18 cellular contexts compared by ENCODE assay signal in the genomic region with DNA sequence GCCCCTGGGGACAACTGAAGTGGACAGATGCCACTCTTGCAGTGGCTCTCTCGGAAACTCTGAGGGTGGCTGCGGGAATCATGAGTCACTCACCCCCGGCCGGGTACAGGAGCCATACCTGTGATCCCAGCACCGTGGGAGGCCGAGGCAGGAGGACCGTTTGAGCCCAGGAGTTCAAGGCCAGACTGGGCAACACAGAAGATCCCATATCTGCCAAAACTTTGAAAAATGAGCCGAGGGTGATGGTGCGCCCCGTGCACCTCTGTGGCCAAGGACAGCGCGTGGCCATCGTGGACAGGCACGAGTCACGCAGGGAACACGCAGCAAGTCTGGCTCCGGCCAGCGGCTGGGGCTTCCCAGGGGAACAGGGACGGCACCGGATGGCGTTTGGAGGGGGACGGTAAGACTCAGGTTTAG. TPM values are rescaled to one million over a fixed set of nuclear protein-coding genes. Genes with fewer than 3 reads are reported as not detected.
DNase-seq lines count a peak whose midpoint lies in the region; ATAC-seq, FAIRE-seq and TF ChIP-seq lines count a peak whose summit lies in the region.
"Had no signal": no experiment of that assay in that cellular context is flagged by ENCODE, and none has a peak within 500 bp of the region (broad histone marks: within the 10 kb centered on the region; RNA-seq: fewer than 3 reads in every experiment).

No MANE protein-coding gene starts in this region.

- peaks cover 0 to 75% (median 31%) of the 10 kb centered on the region in 11 experiments; a peak in 16 of 22 replicates for H4K20me1 ChIP-seq in BLaER1 treated with 17β-estradiol and CSF1 and Interleukin-3, amounts not matched to agents 10 nM and 100 nM
- peaks cover 1 to 16% of the 10 kb centered on the region in 2 experiments for H4K20me1 ChIP-seq in H1 (replicated peaks in 1 of 2; ENCODE audit: control insufficient read depth in 1 of 2, insufficient read depth in 2 of 2, low read length in 2 of 2)

- H2BK12ac ChIP-seq in H1 (ENCODE audit: low read depth, low read length) = no peak overlapping the region
- no peak overlapping the region for H2BK12ac ChIP-seq in neuronal stem cell (ENCODE audit: low read length)

- no peak for TF ChIP-seq POLR2A in H1 (IDR thresholded peaks at IDR 0.05; ENCODE audit: control extremely low read depth in 1 of 2, low read depth in 2 of 2, low read length in 2 of 2)

- CTCF ChIA-PET in H1 (lab: Charles Lee; ENCODE audit: partially characterized antibody) = interaction anchor here (0.9 to 2.1 kb wide), 5 partner anchors 24 to 91 kb away, joined by 3 to 6 read pairs (median 5); no protein-coding TSS in a partner anchor

- POLR2A ChIA-PET in H1 (lab: Charles Lee; ENCODE audit: partially characterized antibody) = no interaction called here

- no peaks in the 10 kb centered on the region for H3K27me3 ChIP-seq in BLaER1 treated with 17β-estradiol and CSF1 and Interleukin-3, amounts not matched to agents 10 nM and 100 nM
- H3K27me3 ChIP-seq in H1 (replicated peaks in 1 of 4; ENCODE audit: control insufficient read depth in 3 of 4, extremely low read depth in 1 of 4, insufficient read depth in 3 of 4, low read length in 3 of 4) = no peaks in the 10 kb centered on the region
- H3K27me3 ChIP-seq in neuronal stem cell (ENCODE audit: control insufficient read depth in 3 of 3, insufficient read depth in 3 of 3, low read depth in 1 of 3, low read length in 3 of 3) = no peaks in the 10 kb centered on the region
- no peaks in the 10 kb centered on the region for H3K27me3 ChIP-seq in colonic mucosa

- no peaks in the 10 kb centered on the region for H3K9me3 Mint-ChIP-seq in activated naive CD8-positive, alpha-beta T cell treated with anti-CD3 and anti-CD28 coated beads for 36 hours
- no peaks in the 10 kb centered on the region for H3K9me3 Mint-ChIP-seq in activated naive CD8-positive, alpha-beta T cell treated with anti-CD3 and anti-CD28 coated beads, Interleukin-2, amount 50 U/mL, for 24 hours

- H3K9me3 ChIP-seq in BLaER1 treated with 17β-estradiol and CSF1 and Interleukin-3, amounts not matched to agents 10 nM and 100 nM (replicated peaks in 1 of 11) = no peaks in the 10 kb centered on the region
- H3K9me3 ChIP-seq in H1 (ENCODE audit: insufficient read depth in 2 of 2, low read depth in 1 of 2, low read length in 1 of 2) (no peaks in the 10 kb centered on the region), neuronal stem cell (replicated peaks in 1 of 2; ENCODE audit: control insufficient read depth in 2 of 2, insufficient read depth in 1 of 2, low read depth in 1 of 2, low read length in 2 of 2) (no peaks in the 10 kb centered on the region), colonic mucosa (no peaks in the 10 kb centered on the region)
- H3K9me3 ChIP-seq: HAP-1 had no signal

- H3K79me1 ChIP-seq in H1 (ENCODE audit: low read depth, low read length) (0 out of 2 replicates have a peak, but pooled peaks cover 4% of the 10 kb centered on the region), neuronal stem cell (ENCODE audit: low read depth, low read length) (peaks cover 11% of the 10 kb centered on the region)

- intact Hi-C loops in colonic mucosa (cut with DNase I) = no loop called here

- TF ChIP-seq EP300 in H1 (IDR thresholded peaks at IDR 0.05; ENCODE audit: borderline replicate concordance in 1 of 2, low read depth in 2 of 2, low read length in 2 of 2) = no peak

- H3K36me3 ChIP-seq in BLaER1 treated with 17β-estradiol and CSF1 and Interleukin-3, amounts not matched to agents 10 nM and 100 nM = peaks cover 0 to 15% (median 0%) of the 10 kb centered on the region in 11 experiments; a peak in 8 of 22 replicates
- no peaks in the 10 kb centered on the region; a peak in 1 of 8 replicates for H3K36me3 ChIP-seq in H1 (ENCODE audit: control insufficient read depth in 2 of 4, insufficient read depth in 4 of 4, low read length in 3 of 4)
- no peaks in the 10 kb centered on the region for H3K36me3 ChIP-seq in neuronal stem cell (replicated peaks in 1 of 2; ENCODE audit: control insufficient read depth in 2 of 2, insufficient read depth in 2 of 2, low read length in 2 of 2)
- no peaks in the 10 kb centered on the region for H3K36me3 ChIP-seq in colonic mucosa
- H3K36me3 ChIP-seq: HAP-1 had no signal

- WGBS in H1 (ENCODE audit: extremely low coverage in 1 of 2, insufficient coverage in 1 of 2, insufficient read length in 1 of 2, insufficient replicate concordance in 2 of 2, low coverage in 1 of 2, low lambda C conversion rate in 2 of 2, missing lambda C conversion rate in 1 of 2), 2 experiments = 89% methylated on average over 18 of the region's 22 CpGs; no CpG with 5 or more reads in 1 of the 2 experiments
- no CpG with 5 or more reads among the region's 22 CpGs for WGBS in neuronal stem cell (ENCODE audit: extremely low coverage in 2 of 2, insufficient read length in 2 of 2, insufficient replicate concordance in 1 of 2), 2 donors

- TF ChIP-seq CTCF in H1 (IDR thresholded peaks at IDR 0.05; ENCODE audit: control extremely low read depth in 1 of 3, insufficient read depth in 1 of 3, low read depth in 1 of 3, low read length in 3 of 3) = no peak
- TF ChIP-seq CTCF in colonic mucosa (IDR thresholded peaks at IDR 0.05) = no peak

- no peaks in the 10 kb centered on the region for H3K36me3 Mint-ChIP-seq in activated naive CD8-positive, alpha-beta T cell treated with anti-CD3 and anti-CD28 coated beads for 36 hours
- no peaks in the 10 kb centered on the region for H3K36me3 Mint-ChIP-seq in activated naive CD8-positive, alpha-beta T cell treated with anti-CD3 and anti-CD28 coated beads, Interleukin-2, amount 50 U/mL, for 24 hours (ENCODE audit: low read depth)

- H4K8ac ChIP-seq in H1 (ENCODE audit: extremely low read depth, insufficient read depth, low read length) (peak overlapping the region; percentile 68; the same call in 1 of the 2 replicates), neuronal stem cell (ENCODE audit: low read depth, low read length) (no peak overlapping the region)

- H3K9ac ChIP-seq in BLaER1 treated with 17β-estradiol and CSF1 and Interleukin-3, amounts not matched to agents 10 nM and 100 nM = peak overlapping the region in 6 of 11 experiments; percentile 5 to 64 (median 36); a peak in 6 of 22 replicates
- H3K9ac ChIP-seq in H1 (replicated peaks in 1 of 4; ENCODE audit: extremely low read depth in 1 of 4, low read depth in 3 of 4, low read length in 3 of 4) (no peak overlapping the region), neuronal stem cell (ENCODE audit: low read depth, low read length, poor library complexity) (no peak overlapping the region), colonic mucosa (ENCODE audit: low read depth in 2 of 2, low read length in 2 of 2) (no peak overlapping the region)

- ATAC-seq in activated naive CD8-positive, alpha-beta T cell treated with anti-CD3 and anti-CD28 coated beads, Interleukin-2, amount 50 U/mL, for 24 hours = no peak
- ATAC-seq in HG02642 (IDR thresholded peaks at IDR 0.05; ENCODE audit: poor library complexity, unreplicated experiment) = no peak

- H2AFZ ChIP-seq in H1 (ENCODE audit: low read length) (no peak overlapping the region), neuronal stem cell (ENCODE audit: low read length) (no peak overlapping the region)

- no peak overlapping the region for H2BK20ac ChIP-seq in H1 (ENCODE audit: low read length)

- H3K27ac ChIP-seq in BLaER1 treated with 17β-estradiol and CSF1 and Interleukin-3, amounts not matched to agents 10 nM and 100 nM = 0 out of 22 replicates have a peak overlapping the region, but pooled peaks of 1 of the 11 experiments have one; percentile 0
- H3K27ac ChIP-seq in H1 (ENCODE audit: low read depth, low read length) (no peak overlapping the region), neuronal stem cell (replicated peaks; ENCODE audit: low read length) (no peak overlapping the region), colonic mucosa (no peak overlapping the region)

- H4K91ac ChIP-seq in H1 (replicated peaks; ENCODE audit: insufficient read length, low read length) = no peak overlapping the region
- H4K91ac ChIP-seq in neuronal stem cell (ENCODE audit: low read depth, low read length, poor library complexity) = no peak overlapping the region

- no peak for TF ChIP-seq RAD21 in H1 (IDR thresholded peaks at IDR 0.05 in 1 of 2, conservative IDR thresholded peaks at IDR 0.05 in 1 of 2; ENCODE audit: low read depth in 2 of 2, low read length in 2 of 2)

- no peak overlapping the region for H3K56ac ChIP-seq in H1 (replicated peaks; ENCODE audit: insufficient read length, low read depth, low read length)

- DNase-seq in activated naive CD8-positive, alpha-beta T cell treated with anti-CD3 and anti-CD28 coated beads for 36 hours = no peak
- no peak for DNase-seq in activated naive CD8-positive, alpha-beta T cell treated with anti-CD3 and anti-CD28 coated beads, Interleukin-2, amount 50 U/mL, for 24 hours
- no peak for DNase-seq in H1 (ENCODE audit: low read depth in 1 of 2, low spot score in 2 of 2)
- DNase-seq in neuronal stem cell (ENCODE audit: low spot score) = no peak
- DNase-seq in NCI-H345 (lab: John Stamatoyannopoulos, UW) = no peak
- no peak for DNase-seq in colonic mucosa
- DNase-seq: DMS79, MV-4-11, NCI-H1417 treated with DMSO at 0.1 percent for 48 hours, NCI-H2029, NCI-H2171 treated with DMSO at 0.1 percent for 48 hours, NCI-H748 treated with DMSO at 0.1 percent for 48 hours, RPMI8226 had no signal

- H3K23ac ChIP-seq in H1 (ENCODE audit: insufficient read length) (no peak overlapping the region), neuronal stem cell (ENCODE audit: low read depth, low read length, poor library complexity) (no peak overlapping the region)

- peaks cover 23 to 98% (median 78%) of the 10 kb centered on the region in 10 experiments for H3K4me1 ChIP-seq in BLaER1 treated with 17β-estradiol and CSF1 and Interleukin-3, amounts not matched to agents 10 nM and 100 nM
- H3K4me1 ChIP-seq in H1 (replicated peaks in 1 of 4; ENCODE audit: control insufficient read depth in 3 of 4, insufficient read depth in 4 of 4, low read length in 3 of 4) = peaks cover 0 to 19% (median 11%) of the 10 kb centered on the region in 4 experiments; a peak in 5 of 7 replicates
- H3K4me1 ChIP-seq in neuronal stem cell (ENCODE audit: control insufficient read depth in 2 of 2, insufficient read depth in 1 of 2, low read depth in 1 of 2, low read length in 2 of 2) = peaks cover 3 to 14% of the 10 kb centered on the region in 2 donors
- H3K4me1 ChIP-seq in colonic mucosa = peaks cover 16% of the 10 kb centered on the region
- H3K4me1 ChIP-seq: HAP-1 had no signal

- H2BK5ac ChIP-seq in H1 (ENCODE audit: low read depth, low read length) = no peak overlapping the region
- no peak overlapping the region for H2BK5ac ChIP-seq in neuronal stem cell (ENCODE audit: low read length)

- H2BK15ac ChIP-seq in H1 (ENCODE audit: low read length) (no peak overlapping the region), neuronal stem cell (ENCODE audit: low read length) (no peak overlapping the region)

- peaks cover 5% of the 10 kb centered on the region; the same call in 1 of the 2 replicates for H3K23me2 ChIP-seq in H1 (ENCODE audit: low read depth, low read length)

- H3K4ac ChIP-seq in H1 (replicated peaks; ENCODE audit: insufficient read length, low read depth, low read length) = no peak overlapping the region
- no peak overlapping the region for H3K4ac ChIP-seq in neuronal stem cell (ENCODE audit: low read length)

- no peaks in the 10 kb centered on the region for H3K79me2 ChIP-seq in H1 (ENCODE audit: control insufficient read depth in 1 of 2, insufficient read depth in 2 of 2, low read length in 2 of 2)

- H4K5ac ChIP-seq in H1 (ENCODE audit: insufficient read length, low read depth, low read length) = no peak overlapping the region

- H2BK120ac ChIP-seq in H1 (replicated peaks; ENCODE audit: low read depth, low read length) (no peak overlapping the region), neuronal stem cell (ENCODE audit: low read depth, low read length) (no peak overlapping the region)

- H3K14ac ChIP-seq in H1 (ENCODE audit: insufficient read length) (no peak overlapping the region), neuronal stem cell (ENCODE audit: low read length) (peak overlapping the region; percentile 2)

- peak overlapping the region; percentile 23 for H3K27ac Mint-ChIP-seq in activated naive CD8-positive, alpha-beta T cell treated with anti-CD3 and anti-CD28 coated beads for 36 hours
- no peak overlapping the region for H3K27ac Mint-ChIP-seq in activated naive CD8-positive, alpha-beta T cell treated with anti-CD3 and anti-CD28 coated beads, Interleukin-2, amount 50 U/mL, for 24 hours

- H3K27me3 Mint-ChIP-seq in activated naive CD8-positive, alpha-beta T cell treated with anti-CD3 and anti-CD28 coated beads for 36 hours = no peaks in the 10 kb centered on the region
- H3K27me3 Mint-ChIP-seq in activated naive CD8-positive, alpha-beta T cell treated with anti-CD3 and anti-CD28 coated beads, Interleukin-2, amount 50 U/mL, for 24 hours = no peaks in the 10 kb centered on the region

- no peak for FAIRE-seq in H1 (lab: Jason Lieb, UNC)
- FAIRE-seq: A204.1, HTR-8/SVneo had no signal

- no peaks in the 10 kb centered on the region for H3K4me1 Mint-ChIP-seq in activated naive CD8-positive, alpha-beta T cell treated with anti-CD3 and anti-CD28 coated beads for 36 hours
- H3K4me1 Mint-ChIP-seq in activated naive CD8-positive, alpha-beta T cell treated with anti-CD3 and anti-CD28 coated beads, Interleukin-2, amount 50 U/mL, for 24 hours = no peaks in the 10 kb centered on the region

- H3K18ac ChIP-seq in H1 (ENCODE audit: extremely low read depth, low read length) = no peak overlapping the region
- no peak overlapping the region for H3K18ac ChIP-seq in neuronal stem cell (ENCODE audit: low read length)

- H2AK5ac ChIP-seq in H1 (ENCODE audit: low read depth, low read length) = no peak overlapping the region
- no peak overlapping the region for H2AK5ac ChIP-seq in neuronal stem cell (ENCODE audit: low read depth, low read length)

- H3K4me3 ChIP-seq in BLaER1 treated with 17β-estradiol and CSF1 and Interleukin-3, amounts not matched to agents 10 nM and 100 nM = no peak overlapping the region
- H3K4me3 ChIP-seq in H1 (ENCODE audit: extremely low read depth in 1 of 4, insufficient read depth in 2 of 4, low read depth in 3 of 4, low read length in 4 of 4) (no peak overlapping the region), neuronal stem cell (ENCODE audit: low read length in 2 of 2) (no peak overlapping the region), colonic mucosa (no peak overlapping the region)
- H3K4me3 ChIP-seq: HAP-1 had no signal

- peak overlapping the region; percentile 5 for H3K4me3 Mint-ChIP-seq in activated naive CD8-positive, alpha-beta T cell treated with anti-CD3 and anti-CD28 coated beads for 36 hours
- H3K4me3 Mint-ChIP-seq in activated naive CD8-positive, alpha-beta T cell treated with anti-CD3 and anti-CD28 coated beads, Interleukin-2, amount 50 U/mL, for 24 hours = no peak overlapping the region

- H3K4me2 ChIP-seq in BLaER1 treated with 17β-estradiol and CSF1 and Interleukin-3, amounts not matched to agents 10 nM and 100 nM = peak overlapping the region in 7 of 11 experiments; percentile 74 to 90 (median 87); a peak in 7 of 22 replicates
- H3K4me2 ChIP-seq in H1 (ENCODE audit: insufficient read depth in 1 of 2, low read depth in 2 of 2, low read length in 2 of 2) (no peak overlapping the region), neuronal stem cell (ENCODE audit: insufficient read depth, low read length, poor library complexity, severe bottlenecking) (no peak overlapping the region)

RNA-seq across cellular contexts. Expression of a gene that starts 41.3 kb away (rescaled TPM):
- 10 to 100 TPM; 84.3 to 86.8 TPM for total RNA-seq in activated naive CD8-positive, alpha-beta T cell treated with anti-CD3 and anti-CD28 coated beads for 36 hours
- total RNA-seq in H1 (2021; fragmentation: NEBNext Ultra II Directional; extraction: Animal tissue kit (Norgen Biotek cat#: 25700)) = 70.3 and 73.2 TPM in 2 replicates
- polyA plus RNA-seq in H1 (2011; rRNA removed) = 12.1 and 19.2 TPM in 2 replicates
- polyA plus RNA-seq in H1 (2011; cell fraction: cytosol; rRNA removed) = 17.0 TPM
- 42.7 TPM for polyA plus RNA-seq in H1 (2011; cell fraction: nucleus; rRNA removed)
- polyA plus RNA-seq in H1 (2012, experiment 1 of 2) = 44.2 to 48.4 TPM (median 46.4 TPM) in 4 replicates
- polyA plus RNA-seq in H1 (2012, experiment 2 of 2) = 35.2 TPM
- 47.2 TPM for polyA plus RNA-seq in H1 (2013, experiment 1 of 2)
- polyA plus RNA-seq in H1 (2013, experiment 2 of 2) = 44.5 TPM
- polyA minus RNA-seq in H1 (2011; rRNA and poly(A)+ RNA removed) = 6.4 and 11.1 TPM in 2 replicates
- polyA minus RNA-seq in H1 (2011; cell fraction: cytosol; rRNA and poly(A)+ RNA removed) = 19.7 TPM
- 18.5 TPM for polyA minus RNA-seq in H1 (2011; cell fraction: nucleus; rRNA and poly(A)+ RNA removed)
- 48.7 TPM for polyA plus RNA-seq in neuronal stem cell (2013, experiment 1 of 2)
- 49.9 TPM for polyA plus RNA-seq in neuronal stem cell (2013, experiment 2 of 2)
- 10 to 100 TPM; 31.9 to 66.3 TPM for total RNA-seq in colonic mucosa

Comparison
In these comparisons a context has a peak if more than half of its experiments do, and no peak if none do; other contexts are left out.
1. H3K4me2 ChIP-seq: peak in BLaER1 treated with 17β-estradiol and CSF1 and Interleukin-3, amounts not matched to agents 10 nM and 100 nM (7 of 11); none in H1 (0 of 2) and neuronal stem cell (single experiment).
2. H3K9ac ChIP-seq: peak in BLaER1 treated with 17β-estradiol and CSF1 and Interleukin-3, amounts not matched to agents 10 nM and 100 nM (6 of 11); none in H1 (0 of 4), neuronal stem cell (single experiment) and colonic mucosa (0 of 2).